ENCODE assay signal across 29 cellular contexts in genomic region chr7:115327326-115327725, GRCh38.
DNase-seq lines count a peak whose midpoint lies in the region; ATAC-seq, FAIRE-seq and TF ChIP-seq lines count a peak whose summit lies in the region.
"Had no signal": no experiment of that assay in that cellular context is flagged by ENCODE, and none has a peak within 500 bp of the region (broad histone marks: within the 10 kb centered on the region; RNA-seq: fewer than 3 reads in every experiment).

No MANE protein-coding gene starts in this region.

- H3K9me2 ChIP-seq in hepatocyte (replicated peaks; ENCODE audit: insufficient read depth), result no peaks in the 10 kb centered on the region

- no peak overlapping the region for H3K14ac ChIP-seq in H1 (ENCODE audit: insufficient read length)

- H4K20me1 ChIP-seq in H1 (replicated peaks in 1 of 2; ENCODE audit: control insufficient read depth in 1 of 2, insufficient read depth in 2 of 2, low read length in 2 of 2) (no peaks in the 10 kb centered on the region), hepatocyte (ENCODE audit: insufficient read depth, poor library complexity, severe bottlenecking) (no peaks in the 10 kb centered on the region)
- H4K20me1 ChIP-seq: BLaER1 had no signal

- TF ChIP-seq RAD21 in A549 (conservative IDR thresholded peaks at IDR 0.05 in 1 of 2, IDR thresholded peaks at IDR 0.05 in 1 of 2) (no peak), H1 (IDR thresholded peaks at IDR 0.05 in 1 of 2, conservative IDR thresholded peaks at IDR 0.05 in 1 of 2; ENCODE audit: low read depth in 2 of 2, low read length in 2 of 2) (no peak)

- H2BK15ac ChIP-seq in H1 (ENCODE audit: low read length), result no peak overlapping the region

- H3K79me2 ChIP-seq in H1 (ENCODE audit: control insufficient read depth in 1 of 2, insufficient read depth in 2 of 2, low read length in 2 of 2), result no peaks in the 10 kb centered on the region
- H3K79me2 ChIP-seq in hepatocyte, result no peaks in the 10 kb centered on the region

- no peaks in the 10 kb centered on the region for H3K27me3 Mint-ChIP-seq in activated CD8-positive, alpha-beta memory T cell treated with anti-CD3 and anti-CD28 coated beads, Interleukin-2, amount 10 ng/mL, durations not matched to agents 7 days and 5 days
- H3K27me3 Mint-ChIP-seq: CD8-positive, alpha-beta memory T cell had no signal

- no peak overlapping the region for H3K18ac ChIP-seq in H1 (ENCODE audit: extremely low read depth, low read length)

- TF ChIP-seq POLR2A in A549 (IDR thresholded peaks at IDR 0.05; ENCODE audit: low read length) (no peak), H1 (IDR thresholded peaks at IDR 0.05; ENCODE audit: control extremely low read depth in 1 of 2, low read depth in 2 of 2, low read length in 2 of 2) (no peak)

- H3K56ac ChIP-seq in H1 (replicated peaks; ENCODE audit: insufficient read length, low read depth, low read length), result no peak overlapping the region

- CTCF ChIA-PET in A549 (lab: Yijun Ruan, JAX), result no interaction called here
- CTCF ChIA-PET in H1 (lab: Charles Lee; ENCODE audit: partially characterized antibody), result interaction anchor here (1.2 kb wide), 1 partner anchor 10 kb away, joined by 4 read pairs; no protein-coding TSS in a partner anchor
- CTCF ChIA-PET in activated CD8-positive, alpha-beta memory T cell treated with anti-CD3 and anti-CD28 coated beads, Interleukin-2, amount 10 ng/mL, durations not matched to agents 7 days and 5 days (lab: Charles Lee), result no interaction called here

- no peak overlapping the region for H4K91ac ChIP-seq in H1 (replicated peaks; ENCODE audit: insufficient read length, low read length)

- H3K36me3 Mint-ChIP-seq in activated CD8-positive, alpha-beta memory T cell treated with anti-CD3 and anti-CD28 coated beads, Interleukin-2, amount 10 ng/mL, durations not matched to agents 7 days and 5 days, result no peaks in the 10 kb centered on the region
- H3K36me3 Mint-ChIP-seq: CD14-positive monocyte; CD4-positive, alpha-beta memory T cell; CD4-positive, CD25-positive, alpha-beta regulatory T cell; CD8-positive, alpha-beta memory T cell had no signal

- H3K27ac Mint-ChIP-seq in activated CD8-positive, alpha-beta memory T cell treated with anti-CD3 and anti-CD28 coated beads, Interleukin-2, amount 10 ng/mL, durations not matched to agents 7 days and 5 days, result no peak overlapping the region
- H3K27ac Mint-ChIP-seq: CD14-positive monocyte; CD4-positive, alpha-beta memory T cell; CD4-positive, CD25-positive, alpha-beta regulatory T cell had no signal

- H2AK5ac ChIP-seq in H1 (ENCODE audit: low read depth, low read length), result no peak overlapping the region

- FAIRE-seq in A204.1 (lab: Jason Lieb, UNC) (peak; percentile 76), A549 (lab: Jason Lieb, UNC) (no peak), H1 (lab: Jason Lieb, UNC) (no peak)
- FAIRE-seq: GM12878, GM12892, GM18507, GM19239 had no signal

- H3K4ac ChIP-seq in H1 (replicated peaks; ENCODE audit: insufficient read length, low read depth, low read length), result no peak overlapping the region

- no peak overlapping the region for H2BK5ac ChIP-seq in H1 (ENCODE audit: low read depth, low read length)

- no peak overlapping the region for H4K5ac ChIP-seq in H1 (ENCODE audit: insufficient read length, low read depth, low read length)

- H3K27me3 ChIP-seq in SJCRH30, result no peaks in the 10 kb centered on the region
- H3K27me3 ChIP-seq in H1 (replicated peaks in 1 of 4; ENCODE audit: control insufficient read depth in 3 of 4, extremely low read depth in 1 of 4, insufficient read depth in 3 of 4, low read length in 3 of 4), result no peaks in the 10 kb centered on the region
- no peaks in the 10 kb centered on the region for H3K27me3 ChIP-seq in hepatocyte
- H3K27me3 ChIP-seq: BE2C, BLaER1 had no signal

- ATAC-seq in A549 (no peak), GM18861 (IDR thresholded peaks at IDR 0.05; ENCODE audit: unreplicated experiment) (no peak)
- no peak for ATAC-seq in activated CD8-positive, alpha-beta memory T cell treated with anti-CD3 and anti-CD28 coated beads, Interleukin-2, amount 10 ng/mL, durations not matched to agents 7 days and 5 days
- ATAC-seq: GM12878 had no signal

- POLR2A ChIA-PET in A549 (lab: Yijun Ruan, JAX) (no interaction called here), H1 (lab: Charles Lee; ENCODE audit: partially characterized antibody) (no interaction called here)

- no peak for TF ChIP-seq EP300 in A549 (IDR thresholded peaks at IDR 0.05)
- TF ChIP-seq EP300 in H1 (IDR thresholded peaks at IDR 0.05; ENCODE audit: borderline replicate concordance in 1 of 2, low read depth in 2 of 2, low read length in 2 of 2), result no peak

- no peaks in the 10 kb centered on the region for H3K79me1 ChIP-seq in H1 (ENCODE audit: low read depth, low read length)

- H3K9ac ChIP-seq in H1 (replicated peaks in 1 of 4; ENCODE audit: extremely low read depth in 1 of 4, low read depth in 3 of 4, low read length in 3 of 4), result no peak overlapping the region
- H3K9ac ChIP-seq: BLaER1 had no signal

- no peak overlapping the region for H3K27ac ChIP-seq in A549
- peak overlapping the region; percentile 2; the same call in 1 of the 2 replicates for H3K27ac ChIP-seq in SJCRH30
- no peak overlapping the region for H3K27ac ChIP-seq in H1 (ENCODE audit: low read depth, low read length)
- H3K27ac ChIP-seq in hepatocyte, result no peak overlapping the region
- H3K27ac ChIP-seq: BLaER1 had no signal

- no peaks in the 10 kb centered on the region for H3K23me2 ChIP-seq in H1 (ENCODE audit: low read depth, low read length)

- TF ChIP-seq CTCF in A549 (IDR thresholded peaks at IDR 0.05) (no peak), H1 (IDR thresholded peaks at IDR 0.05; ENCODE audit: control extremely low read depth in 1 of 3, insufficient read depth in 1 of 3, low read depth in 1 of 3, low read length in 3 of 3) (no peak), hepatocyte (IDR thresholded peaks at IDR 0.05; ENCODE audit: poor library complexity) (no peak)

- H2BK20ac ChIP-seq in H1 (ENCODE audit: low read length), result no peak overlapping the region

- H3K4me1 ChIP-seq in A549, result no peaks in the 10 kb centered on the region
- H3K4me1 ChIP-seq in SJCRH30, result peaks cover 26% of the 10 kb centered on the region
- H3K4me1 ChIP-seq in H1 (replicated peaks in 1 of 4; ENCODE audit: control insufficient read depth in 3 of 4, insufficient read depth in 4 of 4, low read length in 3 of 4), result no peaks in the 10 kb centered on the region
- H3K4me1 ChIP-seq in hepatocyte (ENCODE audit: insufficient read depth), result no peaks in the 10 kb centered on the region
- H3K4me1 ChIP-seq: BE2C, BLaER1 had no signal

- no peaks in the 10 kb centered on the region for H3K9me3 Mint-ChIP-seq in activated CD8-positive, alpha-beta memory T cell treated with anti-CD3 and anti-CD28 coated beads, Interleukin-2, amount 10 ng/mL, durations not matched to agents 7 days and 5 days (ENCODE audit: low read depth)
- H3K9me3 Mint-ChIP-seq: CD4-positive, CD25-positive, alpha-beta regulatory T cell; CD8-positive, alpha-beta memory T cell had no signal

- no peaks in the 10 kb centered on the region for H3K9me3 ChIP-seq in A549
- no peaks in the 10 kb centered on the region for H3K9me3 ChIP-seq in SJCRH30 (replicated peaks)
- H3K9me3 ChIP-seq in H1 (ENCODE audit: insufficient read depth in 2 of 2, low read depth in 1 of 2, low read length in 1 of 2), result no peaks in the 10 kb centered on the region
- H3K9me3 ChIP-seq in hepatocyte (ENCODE audit: low read depth), result no peaks in the 10 kb centered on the region
- H3K9me3 ChIP-seq: BE2C, BLaER1 had no signal

- H2AFZ ChIP-seq in H1 (ENCODE audit: low read length), result no peak overlapping the region
- H2AFZ ChIP-seq in hepatocyte, result no peak overlapping the region

- no peak overlapping the region for H2BK120ac ChIP-seq in H1 (replicated peaks; ENCODE audit: low read depth, low read length)

- no peak overlapping the region for H3K4me3 Mint-ChIP-seq in activated CD8-positive, alpha-beta memory T cell treated with anti-CD3 and anti-CD28 coated beads, Interleukin-2, amount 10 ng/mL, durations not matched to agents 7 days and 5 days
- H3K4me3 Mint-ChIP-seq: CD14-positive monocyte; CD4-positive, alpha-beta memory T cell; CD4-positive, CD25-positive, alpha-beta regulatory T cell; CD8-positive, alpha-beta memory T cell had no signal

- H3K4me3 ChIP-seq in A549 (no peak overlapping the region), SJCRH30 (no peak overlapping the region), H1 (ENCODE audit: extremely low read depth in 1 of 4, insufficient read depth in 2 of 4, low read depth in 3 of 4, low read length in 4 of 4) (no peak overlapping the region), hepatocyte (no peak overlapping the region)
- H3K4me3 ChIP-seq: BLaER1, GM12878 had no signal

- no peak overlapping the region for H4K8ac ChIP-seq in H1 (ENCODE audit: extremely low read depth, insufficient read depth, low read length)

- H3K23ac ChIP-seq in H1 (ENCODE audit: insufficient read length), result no peak overlapping the region

- H2BK12ac ChIP-seq in H1 (ENCODE audit: low read depth, low read length), result no peak overlapping the region

- H3K36me3 ChIP-seq in SJCRH30, result no peaks in the 10 kb centered on the region
- no peaks in the 10 kb centered on the region for H3K36me3 ChIP-seq in H1 (ENCODE audit: control insufficient read depth in 2 of 4, insufficient read depth in 4 of 4, low read length in 3 of 4)
- H3K36me3 ChIP-seq in hepatocyte (replicated peaks; ENCODE audit: insufficient read depth, low read depth), result no peaks in the 10 kb centered on the region
- H3K36me3 ChIP-seq: BE2C, BLaER1 had no signal

- H3K4me2 ChIP-seq in A549 (no peak overlapping the region), H1 (ENCODE audit: insufficient read depth in 1 of 2, low read depth in 2 of 2, low read length in 2 of 2) (no peak overlapping the region), hepatocyte (no peak overlapping the region)
- H3K4me2 ChIP-seq: BLaER1 had no signal

- no peaks in the 10 kb centered on the region for H3K4me1 Mint-ChIP-seq in activated CD8-positive, alpha-beta memory T cell treated with anti-CD3 and anti-CD28 coated beads, Interleukin-2, amount 10 ng/mL, durations not matched to agents 7 days and 5 days
- H3K4me1 Mint-ChIP-seq: CD14-positive monocyte; CD4-positive, CD25-positive, alpha-beta regulatory T cell had no signal

- DNase-seq in A549 (ENCODE audit: low read depth in 1 of 2, low spot score in 1 of 2) (no peak), SJCRH30 (no peak), H1 (ENCODE audit: low read depth in 1 of 2, low spot score in 2 of 2) (no peak), hepatocyte (ENCODE audit: low spot score) (no peak), LoVo (ENCODE audit: low spot score) (no peak)
- no peak for DNase-seq in activated CD8-positive, alpha-beta memory T cell treated with anti-CD3 and anti-CD28 coated beads, Interleukin-2, amount 10 ng/mL, durations not matched to agents 7 days and 5 days
- DNase-seq: 8988T; ACHN; BE2C; C1 segment of cervical spinal cord; CD4-positive, alpha-beta memory T cell; CD4-positive, CD25-positive, alpha-beta regulatory T cell; CD8-positive, alpha-beta memory T cell; COR-L47; DMS 273 treated with DMSO at 0.1 percent for 48 hours; DMS153; DMS53; DMS79; DND-41; EL; GDM1 had no signal

TF ChIP-seq in A549, 52 proteins besides CTCF, POLR2A, EP300 and RAD21 (continues in another document):
- peak; percentile 95 for TF ChIP-seq MAFK (IDR thresholded peaks at IDR 0.05; ENCODE audit: partially characterized antibody)

TF ChIP-seq in H1, 55 proteins besides CTCF, POLR2A, EP300 and RAD21:
- peak; percentile 71; the same call in 1 of the 2 replicates for TF ChIP-seq MAFK (IDR thresholded peaks at IDR 0.05; ENCODE audit: low read depth, low read length)
- TF ChIP-seq TAF7 (optimal IDR thresholded peaks at IDR 0.05; ENCODE audit: borderline replicate concordance, low read depth, low read length), result no peak
